In genomic region chr1:239989990-239990389, GRCh38 we compare ENCODE assay signal across 8 cellular contexts.
"Had no signal": no experiment of that assay in that cellular context is flagged by ENCODE, and none has a peak within 500 bp of the region (broad histone marks: within the 10 kb centered on the region; RNA-seq: fewer than 3 reads in every experiment).

No MANE protein-coding gene starts in this region.

- H3K4me3 Mint-ChIP-seq: IgD-negative memory B cell had no signal

- H3K27ac ChIP-seq: HL-60 had no signal

- H3K27ac Mint-ChIP-seq: IgD-negative memory B cell had no signal

- DNase-seq: IMR-90, KBM-7, KG1 had no signal

- H3K4me1 Mint-ChIP-seq: IgD-negative memory B cell had no signal

- FAIRE-seq: HepG2, HTR-8/SVneo, K562 had no signal

- H3K36me3 Mint-ChIP-seq: IgD-negative memory B cell had no signal

- H3K4me3 ChIP-seq: K562 had no signal
